In genomic region chr4:121283319-121283718, GRCh38 we compare ENCODE assay signal across 4 cellular contexts.
"Had no signal": no experiment of that assay in that cellular context is flagged by ENCODE, and none has a peak within 500 bp of the region (broad histone marks: within the 10 kb centered on the region; RNA-seq: fewer than 3 reads in every experiment).

No MANE protein-coding gene starts in this region.

- H3K4me2 ChIP-seq: GM23338 had no signal

- H3K4me1 Mint-ChIP-seq: IgD-negative memory B cell had no signal

- DNase-seq: H9, HCEC 1CT had no signal

- H2AFZ ChIP-seq: GM23338 had no signal

- H3K27ac Mint-ChIP-seq: GM23338, H9, IgD-negative memory B cell had no signal

- H3K4me3 Mint-ChIP-seq: GM23338, H9, IgD-negative memory B cell had no signal

- ATAC-seq: GM23338 had no signal

- H3K4me3 ChIP-seq: GM23338 had no signal

- H3K36me3 Mint-ChIP-seq: IgD-negative memory B cell had no signal
